8 cellular contexts compared by ENCODE assay signal in the genomic region with DNA sequence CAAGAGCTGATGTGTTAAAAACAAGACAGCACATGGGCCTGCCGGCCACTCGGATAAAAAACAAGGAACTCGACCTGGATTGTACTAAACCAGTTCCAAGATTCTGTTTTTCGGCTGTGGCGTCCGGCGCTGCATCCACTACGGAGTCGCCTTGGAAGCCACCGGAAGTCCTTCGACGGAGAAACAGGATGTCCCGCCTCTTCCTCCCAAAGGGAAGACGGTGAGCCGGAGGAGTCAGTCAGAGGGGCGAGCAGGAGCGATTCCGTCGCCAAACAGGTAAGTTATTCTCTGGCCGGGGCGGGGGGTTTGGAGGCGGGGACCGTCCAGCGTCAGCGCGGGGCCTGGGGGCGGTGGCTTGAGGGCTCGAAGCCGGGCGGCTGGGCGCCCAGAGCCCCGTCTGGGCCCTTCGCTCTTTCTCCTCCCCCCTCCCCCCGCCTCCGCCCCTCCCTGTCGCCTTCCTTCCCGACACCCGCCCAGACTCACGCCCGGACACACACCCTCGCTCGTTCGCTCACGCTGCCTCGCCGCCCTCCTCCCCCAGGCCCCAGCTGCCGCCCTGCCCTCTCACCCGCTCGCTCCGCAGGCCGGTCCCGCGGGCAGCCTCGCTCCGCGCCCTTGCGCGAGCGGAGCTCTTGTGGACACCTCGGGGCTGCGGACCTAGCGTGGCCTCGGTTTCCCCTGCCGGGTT. TPM values are rescaled to one million over a fixed set of nuclear protein-coding genes. Genes with fewer than 3 reads are reported as not detected.
A peak's percentile ranks its signal among the peaks of the same experiment; 100 is the strongest.
DNase-seq lines count a peak whose midpoint lies in the region; ATAC-seq and TF ChIP-seq lines count a peak whose summit lies in the region.

A gene with protein sequence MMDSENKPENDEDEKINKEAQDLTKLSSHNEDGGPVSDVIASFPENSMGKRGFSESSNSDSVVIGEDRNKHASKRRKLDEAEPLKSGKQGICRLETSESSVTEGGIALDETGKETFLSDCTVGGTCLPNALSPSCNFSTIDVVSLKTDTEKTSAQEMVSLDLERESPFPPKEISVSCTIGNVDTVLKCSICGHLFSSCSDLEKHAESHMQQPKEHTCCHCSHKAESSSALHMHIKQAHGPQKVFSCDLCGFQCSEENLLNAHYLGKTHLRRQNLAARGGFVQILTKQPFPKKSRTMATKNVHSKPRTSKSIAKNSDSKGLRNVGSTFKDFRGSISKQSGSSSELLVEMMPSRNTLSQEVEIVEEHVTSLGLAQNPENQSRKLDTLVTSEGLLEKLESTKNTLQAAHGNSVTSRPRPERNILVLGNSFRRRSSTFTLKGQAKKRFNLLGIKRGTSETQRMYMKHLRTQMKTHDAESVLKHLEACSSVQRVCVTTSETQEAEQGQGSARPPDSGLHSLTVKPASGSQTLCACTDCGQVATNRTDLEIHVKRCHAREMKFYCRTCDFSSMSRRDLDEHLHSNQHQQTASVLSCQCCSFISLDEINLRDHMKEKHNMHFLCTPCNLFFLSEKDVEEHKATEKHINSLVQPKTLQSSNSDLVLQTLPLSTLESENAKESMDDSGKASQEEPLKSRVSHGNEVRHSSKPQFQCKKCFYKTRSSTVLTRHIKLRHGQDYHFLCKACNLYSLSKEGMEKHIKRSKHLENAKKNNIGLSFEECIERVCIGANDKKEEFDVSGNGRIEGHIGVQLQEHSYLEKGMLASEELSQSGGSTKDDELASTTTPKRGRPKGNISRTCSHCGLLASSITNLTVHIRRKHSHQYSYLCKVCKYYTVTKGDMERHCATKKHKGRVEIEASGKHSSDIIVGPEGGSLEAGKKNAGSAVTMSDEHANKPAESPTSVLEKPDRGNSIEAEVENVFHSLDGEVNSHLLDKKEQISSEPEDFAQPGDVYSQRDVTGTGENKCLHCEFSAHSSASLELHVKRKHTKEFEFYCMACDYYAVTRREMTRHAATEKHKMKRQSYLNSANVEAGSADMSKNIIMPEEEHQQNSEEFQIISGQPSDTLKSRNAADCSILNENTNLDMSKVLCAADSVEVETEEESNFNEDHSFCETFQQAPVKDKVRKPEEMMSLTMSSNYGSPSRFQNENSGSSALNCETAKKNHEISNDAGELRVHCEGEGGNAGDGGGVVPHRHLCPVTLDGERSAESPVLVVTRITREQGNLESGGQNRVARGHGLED (N-terminal part only) (plus strand): TSS at position 209 of the 688 bp plus-strand sequence. CDS start 33,150 bp downstream, outside the sequence.

- H3K27me3 Mint-ChIP-seq in activated T-helper 2 cell treated with anti-CD3 and anti-CD28 coated beads, Interferon-gamma antibody, Interleukin-2, Interleukin-4, amounts not matched to agents 10 μg/mL and 5 μg/mL and 100 μg/mL, durations not matched to agents 14 hours and 24 hours and 36 hours (ENCODE audit: low read depth), result no peaks in the 10 kb centered on the region
- H3K27me3 Mint-ChIP-seq in nephron (ENCODE audit: low read depth), result no peaks in the 10 kb centered on the region
- no peaks in the 10 kb centered on the region for H3K27me3 Mint-ChIP-seq in stimulated activated naive CD8-positive, alpha-beta T cell treated with anti-CD3 and anti-CD28 coated beads, Interleukin-15, amount 100 ng/mL, for 72 hours

- peaks cover 5% of the 10 kb centered on the region for H3K9me3 Mint-ChIP-seq in activated T-helper 2 cell treated with anti-CD3 and anti-CD28 coated beads, Interferon-gamma antibody, Interleukin-2, Interleukin-4, amounts not matched to agents 10 μg/mL and 5 μg/mL and 100 μg/mL, durations not matched to agents 14 hours and 24 hours and 36 hours
- H3K9me3 Mint-ChIP-seq in nephron, result no peaks in the 10 kb centered on the region
- no peaks in the 10 kb centered on the region for H3K9me3 Mint-ChIP-seq in stimulated activated naive CD8-positive, alpha-beta T cell treated with anti-CD3 and anti-CD28 coated beads, Interleukin-15, amount 100 ng/mL, for 72 hours

- peak within 1 kb of the TSS; percentile 91 for H3K4me2 ChIP-seq in Loucy (ENCODE audit: low read depth, low read length, poor library complexity, severe bottlenecking)

- H3K9me3 ChIP-seq in Loucy (ENCODE audit: insufficient read depth, low read depth, low read length) (no peaks in the 10 kb centered on the region), RWPE2 (ENCODE audit: severe bottlenecking) (no peaks in the 10 kb centered on the region)

- peak within 1 kb of the TSS; percentile 91 for H3K4me3 ChIP-seq in H7 (ENCODE audit: insufficient read depth, low read depth, low read length)
- H3K4me3 ChIP-seq in Loucy (ENCODE audit: low read length, poor library complexity, severe bottlenecking), result peak within 1 kb of the TSS; percentile 92
- peak within 1 kb of the TSS; percentile 88 for H3K4me3 ChIP-seq in RWPE2 (ENCODE audit: severe bottlenecking)
- peak within 1 kb of the TSS; percentile 89 for H3K4me3 ChIP-seq in fibroblast of the aortic adventitia (ENCODE audit: low read depth, low read length)

- H3F3A ChIP-seq in Loucy (ENCODE audit: low read depth), result no peaks in the 10 kb centered on the region

- peak within 1 kb of the TSS; percentile 96 for H3K4me3 Mint-ChIP-seq in activated T-helper 2 cell treated with anti-CD3 and anti-CD28 coated beads, Interferon-gamma antibody, Interleukin-2, Interleukin-4, amounts not matched to agents 10 μg/mL and 5 μg/mL and 100 μg/mL, durations not matched to agents 14 hours and 24 hours and 36 hours (ENCODE audit: low read depth)
- H3K4me3 Mint-ChIP-seq in nephron, result peak within 1 kb of the TSS; percentile 96 to 97 (median 96)
- peak within 1 kb of the TSS; percentile 95 to 99 for H3K4me3 Mint-ChIP-seq in stimulated activated naive CD8-positive, alpha-beta T cell treated with anti-CD3 and anti-CD28 coated beads, Interleukin-15, amount 100 ng/mL, for 72 hours

- H3K9ac ChIP-seq in Loucy (ENCODE audit: low read depth, low read length, poor library complexity, severe bottlenecking), result peak within 1 kb of the TSS; percentile 96

- H3K36me3 ChIP-seq in H7 (replicated peaks; ENCODE audit: control insufficient read depth, insufficient read depth, low read length), result no peaks in the 10 kb centered on the region
- H3K36me3 ChIP-seq in Loucy (ENCODE audit: insufficient read depth, low read length), result no peaks in the 10 kb centered on the region
- peaks cover 5% of the 10 kb centered on the region; the same call in 1 of the 2 replicates for H3K36me3 ChIP-seq in RWPE2 (ENCODE audit: low read depth)

- DNase-seq in ELF-1 (ENCODE audit: low read depth, low spot score) (peak; percentile 92), H7 (peak; percentile 93), RWPE2 (ENCODE audit: low spot score) (peak; percentile 85), fibroblast of the aortic adventitia (ENCODE audit: low read depth) (peak; percentile 92)
- DNase-seq in activated T-helper 2 cell treated with anti-CD3 and anti-CD28 coated beads, Interferon-gamma antibody, Interleukin-2, Interleukin-4, amounts not matched to agents 10 μg/mL and 5 μg/mL and 100 μg/mL, durations not matched to agents 14 hours and 24 hours and 36 hours (ENCODE audit: low spot score), result peak; percentile 85
- DNase-seq in stimulated activated naive CD8-positive, alpha-beta T cell treated with anti-CD3 and anti-CD28 coated beads, Interleukin-15, amount 100 ng/mL, for 72 hours, result peak; percentile 83 to 88

- intact Hi-C loops in activated T-helper 2 cell treated with anti-CD3 and anti-CD28 coated beads, Interferon-gamma antibody, Interleukin-2, Interleukin-4, amounts not matched to agents 10 μg/mL and 5 μg/mL and 100 μg/mL, durations not matched to agents 14 hours and 24 hours and 36 hours (cut with micrococcal nuclease), result loop anchor here (1.0 to 5.0 kb wide), 5 partner anchors 99 to 612 kb away; partner anchors contain the start of gene TSHZ1

- H2AFZ ChIP-seq in Loucy (ENCODE audit: low read length), result peak within 1 kb of the TSS; percentile 99

- H3K4me1 Mint-ChIP-seq in activated T-helper 2 cell treated with anti-CD3 and anti-CD28 coated beads, Interferon-gamma antibody, Interleukin-2, Interleukin-4, amounts not matched to agents 10 μg/mL and 5 μg/mL and 100 μg/mL, durations not matched to agents 14 hours and 24 hours and 36 hours (ENCODE audit: low read depth), result peaks cover 44% of the 10 kb centered on the region
- H3K4me1 Mint-ChIP-seq in nephron, result peaks cover 27% of the 10 kb centered on the region
- H3K4me1 Mint-ChIP-seq in stimulated activated naive CD8-positive, alpha-beta T cell treated with anti-CD3 and anti-CD28 coated beads, Interleukin-15, amount 100 ng/mL, for 72 hours, result peaks cover 52% of the 10 kb centered on the region

- peaks cover 52% of the 10 kb centered on the region for H3K79me2 ChIP-seq in Loucy (ENCODE audit: insufficient read depth, low read length)

- H3K27me3 ChIP-seq in H7 (ENCODE audit: control insufficient read depth, insufficient read depth, low read length) (no peaks in the 10 kb centered on the region), Loucy (ENCODE audit: insufficient read depth, low read length, poor library complexity, severe bottlenecking) (no peaks in the 10 kb centered on the region), RWPE2 (ENCODE audit: insufficient read depth, poor library complexity, severe bottlenecking) (no peaks in the 10 kb centered on the region)

- H3K9me2 ChIP-seq in Loucy (replicated peaks; ENCODE audit: low read depth, low read length), result no peaks in the 10 kb centered on the region

- H4K20me1 ChIP-seq in Loucy (ENCODE audit: insufficient read depth, low read length, poor library complexity, severe bottlenecking), result peaks cover 24% of the 10 kb centered on the region

- H3K27ac Mint-ChIP-seq in activated T-helper 2 cell treated with anti-CD3 and anti-CD28 coated beads, Interferon-gamma antibody, Interleukin-2, Interleukin-4, amounts not matched to agents 10 μg/mL and 5 μg/mL and 100 μg/mL, durations not matched to agents 14 hours and 24 hours and 36 hours, result peak within 1 kb of the TSS; percentile 98
- peak within 1 kb of the TSS; percentile 99 to 100 (median 100) for H3K27ac Mint-ChIP-seq in nephron
- H3K27ac Mint-ChIP-seq in stimulated activated naive CD8-positive, alpha-beta T cell treated with anti-CD3 and anti-CD28 coated beads, Interleukin-15, amount 100 ng/mL, for 72 hours, result peak within 1 kb of the TSS; percentile 99 to 100

- peak; percentile 83 for ATAC-seq in RWPE2 (ENCODE audit: low read depth)
- ATAC-seq in stimulated activated naive CD8-positive, alpha-beta T cell treated with anti-CD3 and anti-CD28 coated beads, Interleukin-15, amount 100 ng/mL, for 72 hours, result peak; percentile 84

- H3K36me3 Mint-ChIP-seq in activated T-helper 2 cell treated with anti-CD3 and anti-CD28 coated beads, Interferon-gamma antibody, Interleukin-2, Interleukin-4, amounts not matched to agents 10 μg/mL and 5 μg/mL and 100 μg/mL, durations not matched to agents 14 hours and 24 hours and 36 hours (ENCODE audit: low read depth), result peaks cover 46% of the 10 kb centered on the region
- peaks cover 20% of the 10 kb centered on the region for H3K36me3 Mint-ChIP-seq in nephron (ENCODE audit: low read depth)

- H3K27ac ChIP-seq in RWPE2 (ENCODE audit: poor library complexity, severe bottlenecking), result peak within 1 kb of the TSS; percentile 80

- peaks cover 27% of the 10 kb centered on the region for H3K4me1 ChIP-seq in Loucy (ENCODE audit: insufficient read depth, low read length, poor library complexity, severe bottlenecking)
- peaks cover 7% of the 10 kb centered on the region for H3K4me1 ChIP-seq in RWPE2 (ENCODE audit: insufficient read depth, poor library complexity, severe bottlenecking)

- TF ChIP-seq CTCF in Loucy (conservative IDR thresholded peaks at IDR 0.05; ENCODE audit: low read length), result no peak
- no peak for TF ChIP-seq CTCF in RWPE2 (IDR thresholded peaks at IDR 0.05; ENCODE audit: poor library complexity, severe bottlenecking)
- no peak for TF ChIP-seq CTCF in fibroblast of the aortic adventitia (IDR thresholded peaks at IDR 0.05; ENCODE audit: insufficient read depth, low read length)
- no peak for TF ChIP-seq CTCF in nephron (IDR thresholded peaks at IDR 0.05; ENCODE audit: unreplicated experiment in 3 of 3)

RNA-seq across cellular contexts. Expression of the gene that starts here (rescaled TPM):
- 2.9 and 4.0 TPM in 2 replicates for total RNA-seq in H7 (2014; rRNA removed; shearing (Covaris generic))
- total RNA-seq in activated T-helper 2 cell treated with anti-CD3 and anti-CD28 coated beads, Interferon-gamma antibody, Interleukin-2, Interleukin-4, amounts not matched to agents 10 μg/mL and 5 μg/mL and 100 μg/mL, durations not matched to agents 14 hours and 24 hours and 36 hours, result 18.3 TPM in 2 replicates
- 21.7 and 23.8 TPM in 2 replicates for total RNA-seq in fibroblast of the aortic adventitia (ENCODE audit: low replicate concordance)

Comparison
In these comparisons a context has a peak if more than half of its experiments do, and no peak if none do; other contexts are left out.
1. Peak in every context shown above with its lines: DNase-seq, ATAC-seq, H3K4me3 ChIP-seq and H3K27ac ChIP-seq.